ENCODE assay signal across 8 cellular contexts in genomic region chr20:35277531-35278395, GRCh38. TPM values are rescaled to one million over a fixed set of nuclear protein-coding genes. Genes with fewer than 3 reads are reported as not detected.
DNase-seq lines count a peak whose midpoint lies in the region; ATAC-seq and TF ChIP-seq lines count a peak whose summit lies in the region.

TSS of gene MMP24OS (minus strand) at chr20:35278122. CDS start at chr20:35277929, 193 bp downstream.

- H3K4me3 Mint-ChIP-seq in activated CD4-positive, alpha-beta T cell treated with anti-CD3 and anti-CD28 coated beads, Interleukin-2, amount 10 ng/mL, durations not matched to agents 24 days and 14 days = peak within 1 kb of the TSS; percentile 99

- TF ChIP-seq CTCF in AG09319 (IDR thresholded peaks at IDR 0.05; ENCODE audit: low read depth, low read length) (peak; percentile 42), coronary artery (IDR thresholded peaks at IDR 0.05) (no peak)

- ATAC-seq in GM18870 (IDR thresholded peaks at IDR 0.05; ENCODE audit: unreplicated experiment) (peak; percentile 62), HG03108 (IDR thresholded peaks at IDR 0.05; ENCODE audit: unreplicated experiment) (peak; percentile 84)

- peak within 1 kb of the TSS; percentile 99 for H3K4me3 ChIP-seq in coronary artery

- peaks cover 30% of the 10 kb centered on the region for H3K4me1 Mint-ChIP-seq in activated CD4-positive, alpha-beta T cell treated with anti-CD3 and anti-CD28 coated beads, Interleukin-2, amount 10 ng/mL, durations not matched to agents 24 days and 14 days

- intact Hi-C loops in activated CD4-positive, alpha-beta T cell treated with anti-CD3 and anti-CD28 coated beads, Interleukin-2, amount 10 ng/mL, durations not matched to agents 24 days and 14 days (cut with micrococcal nuclease) = loop anchor here (2.0 to 10.0 kb wide), 5 partner anchors 25 to 675 kb away; partner anchors contain the start of genes GGT7, NCOA6 and SCAND1

- no peaks in the 10 kb centered on the region for H3K9me3 Mint-ChIP-seq in activated CD4-positive, alpha-beta T cell treated with anti-CD3 and anti-CD28 coated beads, Interleukin-2, amount 10 ng/mL, durations not matched to agents 24 days and 14 days

- peak within 1 kb of the TSS; percentile 95 to 100 for H3K27ac ChIP-seq in coronary artery

- H3K27ac Mint-ChIP-seq in activated CD4-positive, alpha-beta T cell treated with anti-CD3 and anti-CD28 coated beads, Interleukin-2, amount 10 ng/mL, durations not matched to agents 24 days and 14 days = peak within 1 kb of the TSS; percentile 97

- DNase-seq in AG09319 (ENCODE audit: extremely low read depth, low read depth) (peak; percentile 49), NCI-H345 treated with DMSO at 0.1 percent for 48 hours (lab: John Stamatoyannopoulos, UW; ENCODE audit: unreplicated experiment) (peak; percentile 85), coronary artery (ENCODE audit: low spot score) (peak; percentile 94), left kidney (ENCODE audit: low read depth, low spot score) (peak; percentile 98)
- DNase-seq in activated CD4-positive, alpha-beta T cell treated with anti-CD3 and anti-CD28 coated beads, Interleukin-2, amount 10 ng/mL, durations not matched to agents 24 days and 14 days = peak; percentile 97
- DNase-seq in stimulated activated CD4-positive, alpha-beta T cell treated with anti-CD3 and anti-CD28 coated beads, Interleukin-1b, Interleukin-23, amount 100 ng/mL, for 48 hours = peak; percentile 90

- no peaks in the 10 kb centered on the region for H3K27me3 Mint-ChIP-seq in activated CD4-positive, alpha-beta T cell treated with anti-CD3 and anti-CD28 coated beads, Interleukin-2, amount 10 ng/mL, durations not matched to agents 24 days and 14 days

- peaks cover 47% of the 10 kb centered on the region for H3K36me3 Mint-ChIP-seq in activated CD4-positive, alpha-beta T cell treated with anti-CD3 and anti-CD28 coated beads, Interleukin-2, amount 10 ng/mL, durations not matched to agents 24 days and 14 days (ENCODE audit: low read depth)

RNA-seq across cellular contexts. Expression of gene MMP24OS, which starts in this region (rescaled TPM):
- total RNA-seq in activated CD4-positive, alpha-beta T cell treated with anti-CD3 and anti-CD28 coated beads, Interleukin-2, amount 10 ng/mL, durations not matched to agents 24 days and 14 days = 26.2 and 27.3 TPM in 2 replicates

Comparison
In these comparisons a context has a peak if more than half of its experiments do, and no peak if none do; other contexts are left out.
1. Peak in every context shown above with its lines: DNase-seq, ATAC-seq, H3K4me3 ChIP-seq and H3K27ac ChIP-seq.